1 cellular context compared by ENCODE assay signal in genomic region chr17:35543856-35544255, GRCh38.
TF ChIP-seq lines count a peak whose summit lies in the region.

No MANE protein-coding gene starts in this region.

TF ChIP-seq in K562, 482 proteins besides CTCF, POLR2A, EP300 and RAD21:
- TF ChIP-seq E2F1 (CRISPR knock-in tag; IDR thresholded peaks at IDR 0.05) (no peak), RBM14 (IDR thresholded peaks at IDR 0.05; ENCODE audit: borderline replicate concordance, insufficient read depth, low read depth, low read length) (no peak), PRMT5 (CRISPR knock-in tag; IDR thresholded peaks at IDR 0.05) (no peak), MAZ (CRISPR knock-in tag; conservative IDR thresholded peaks at IDR 0.05 in 1 of 2, IDR thresholded peaks at IDR 0.05 in 1 of 2) (no peak), ZBTB40 (IDR thresholded peaks at IDR 0.05) (no peak), ZBTB40 (CRISPR knock-in tag; IDR thresholded peaks at IDR 0.05) (no peak), PTBP1 (IDR thresholded peaks at IDR 0.05; ENCODE audit: low read depth, low read length) (no peak), PHTF2 (CRISPR knock-in tag; IDR thresholded peaks at IDR 0.05) (no peak), TEAD1 (CRISPR knock-in tag; IDR thresholded peaks at IDR 0.05) (no peak), ZC3H11A (IDR thresholded peaks at IDR 0.05; ENCODE audit: low read depth, low read length) (no peak), TOE1 (IDR thresholded peaks at IDR 0.05; ENCODE audit: borderline replicate concordance) (0 out of 2 replicates have a peak, but pooled peaks have one; percentile 45), TOE1 (CRISPR knock-in tag; IDR thresholded peaks at IDR 0.05; ENCODE audit: borderline replicate concordance, low read depth) (no peak), ZNF609 (CRISPR knock-in tag; IDR thresholded peaks at IDR 0.05; ENCODE audit: borderline replicate concordance) (no peak), EGR1 (conservative IDR thresholded peaks at IDR 0.05) (no peak), CSDE1 (IDR thresholded peaks at IDR 0.05) (no peak), TFE3 (CRISPR knock-in tag; IDR thresholded peaks at IDR 0.05) (peak; percentile 68), NFIC (IDR thresholded peaks at IDR 0.05) (peak; percentile 51), ZNF584 (CRISPR knock-in tag; IDR thresholded peaks at IDR 0.05; ENCODE audit: low read depth) (no peak), TAF9B (IDR thresholded peaks at IDR 0.05; ENCODE audit: partially characterized antibody) (no peak), ZNF311 (CRISPR knock-in tag; IDR thresholded peaks at IDR 0.05) (no peak), NR0B1 (IDR thresholded peaks at IDR 0.05; ENCODE audit: partially characterized antibody) (no peak), ZNF407 (IDR thresholded peaks at IDR 0.05; ENCODE audit: low read depth) (no peak), RHOXF2B (CRISPR knock-in tag; conservative IDR thresholded peaks at IDR 0.05) (no peak), LEF1 (IDR thresholded peaks at IDR 0.05) (no peak), L3MBTL2 (IDR thresholded peaks at IDR 0.05) (no peak), TCF7L2 (IDR thresholded peaks at IDR 0.05; ENCODE audit: low read depth, low read length) (no peak)
